Comparison of ENCODE assay signal across 32 cellular contexts in genomic region chr13:96490590-96490989, GRCh38.
"Had no signal": no experiment of that assay in that cellular context is flagged by ENCODE, and none has a peak within 500 bp of the region (broad histone marks: within the 10 kb centered on the region; RNA-seq: fewer than 3 reads in every experiment).

No MANE protein-coding gene starts in this region.

- H3K9me3 ChIP-seq: adrenal gland, body of pancreas, gastrocnemius medialis had no signal

- H3K27ac Mint-ChIP-seq: activated CD4-positive, alpha-beta memory T cell treated with anti-CD3 and anti-CD28 coated beads for 36 hours; activated CD4-positive, alpha-beta T cell treated with anti-CD3 and anti-CD28 coated beads for 36 hours; activated CD4-positive, alpha-beta T cell treated with anti-CD3 and anti-CD28 coated beads, Interleukin-2, amount 10 ng/mL, durations not matched to agents 24 days and 14 days; activated CD8-positive, alpha-beta memory T cell treated with anti-CD3 and anti-CD28 coated beads, Interleukin-2, amount 10 ng/mL, durations not matched to agents 7 days and 5 days; activated CD8-positive, alpha-beta T cell treated with anti-CD3 and anti-CD28 coated beads, Interleukin-2, amount 10 ng/mL, durations not matched to agents 7 days and 5 days; activated naive CD4-positive, alpha-beta T cell treated with anti-CD3 and anti-CD28 coated beads for 36 hours; activated naive CD4-positive, alpha-beta T cell treated with anti-CD3 and anti-CD28 coated beads, Interleukin-2, amount 50 U/mL, for 24 hours; activated naive CD8-positive, alpha-beta T cell treated with anti-CD3 and anti-CD28 coated beads for 36 hours; activated naive CD8-positive, alpha-beta T cell treated with anti-CD3 and anti-CD28 coated beads, Interleukin-2, amount 50 U/mL, for 24 hours; activated T-helper 1 cell treated with anti-CD3 and anti-CD28 coated beads, Interleukin-12 subunit alpha, Interleukin-12 subunit beta, Interleukin-2, Interleukin-4 antibody, amounts not matched to agents 30 ng/mL and 10 ng/mL and 1 ng/mL, durations not matched to agents 14 hours and 24 hours and 36 hours; activated T-helper 2 cell treated with anti-CD3 and anti-CD28 coated beads, Interferon-gamma antibody, Interleukin-2, Interleukin-4, amounts not matched to agents 10 μg/mL and 5 μg/mL and 100 μg/mL, durations not matched to agents 14 hours and 24 hours and 36 hours; effector memory CD8-positive, alpha-beta T cell had no signal

- H3K4me1 Mint-ChIP-seq: activated CD4-positive, alpha-beta T cell treated with anti-CD3 and anti-CD28 coated beads for 36 hours; activated CD4-positive, alpha-beta T cell treated with anti-CD3 and anti-CD28 coated beads, Interleukin-2, amount 10 ng/mL, durations not matched to agents 24 days and 14 days; activated CD8-positive, alpha-beta memory T cell treated with anti-CD3 and anti-CD28 coated beads, Interleukin-2, amount 10 ng/mL, durations not matched to agents 7 days and 5 days; activated naive CD4-positive, alpha-beta T cell treated with anti-CD3 and anti-CD28 coated beads, Interleukin-2, amount 50 U/mL, for 24 hours; activated naive CD8-positive, alpha-beta T cell treated with anti-CD3 and anti-CD28 coated beads for 36 hours; activated naive CD8-positive, alpha-beta T cell treated with anti-CD3 and anti-CD28 coated beads, Interleukin-2, amount 50 U/mL, for 24 hours had no signal

- H3K4me1 ChIP-seq: adrenal gland, esophagus muscularis mucosa, foreskin keratinocyte, gastrocnemius medialis had no signal

- DNase-seq: activated CD4-positive, alpha-beta memory T cell treated with anti-CD3 and anti-CD28 coated beads for 36 hours; activated CD4-positive, alpha-beta T cell treated with anti-CD3 and anti-CD28 coated beads for 36 hours; activated CD4-positive, alpha-beta T cell treated with anti-CD3 and anti-CD28 coated beads, Interleukin-2, amount 10 ng/mL, durations not matched to agents 24 days and 14 days; activated CD4-positive, CD25-positive, alpha-beta regulatory T cell; activated CD4-positive, CD25-positive, alpha-beta regulatory T cell treated with anti-CD3 and anti-CD28 coated beads, Interleukin-2, amount 50 U/mL, for 72 hours; activated CD8-positive, alpha-beta memory T cell treated with anti-CD3 and anti-CD28 coated beads, Interleukin-2, amount 10 ng/mL, durations not matched to agents 7 days and 5 days; activated CD8-positive, alpha-beta memory T cell treated with anti-CD3 and anti-CD28 coated beads, Interleukin-2, amount 50 U/mL, for 4 hours; activated CD8-positive, alpha-beta T cell treated with anti-CD3 and anti-CD28 coated beads, Interleukin-2, amount 10 ng/mL, durations not matched to agents 7 days and 5 days; activated effector memory CD4-positive, alpha-beta T cell treated with anti-CD3 and anti-CD28 coated beads, Interleukin-2, amount 50 U/mL, for 16 hours; activated naive CD4-positive, alpha-beta T cell treated with anti-CD3 and anti-CD28 coated beads for 36 hours; activated naive CD8-positive, alpha-beta T cell treated with anti-CD3 and anti-CD28 coated beads for 36 hours; activated naive CD8-positive, alpha-beta T cell treated with anti-CD3 and anti-CD28 coated beads, Interleukin-2, amount 50 U/mL, for 24 hours; activated T-cell treated with anti-CD3 and anti-CD28 coated beads, Interleukin-2, amount 50 U/mL, for 1 hour; activated T-cell treated with anti-CD3 and anti-CD28 coated beads, Interleukin-2, amount 50 U/mL, for 48 hours; adrenal gland; amygdala; aorta; caudate nucleus; cortex of kidney; dermis blood vessel endothelial cell; effector CD4-positive, alpha-beta T cell; effector memory CD8-positive, alpha-beta T cell; erythroblast; foreskin keratinocyte; gastrocnemius medialis; T-helper 2 cell had no signal

- H3K27me3 Mint-ChIP-seq: activated CD4-positive, alpha-beta memory T cell treated with anti-CD3 and anti-CD28 coated beads for 36 hours; activated CD4-positive, alpha-beta T cell treated with anti-CD3 and anti-CD28 coated beads for 36 hours; activated CD4-positive, alpha-beta T cell treated with anti-CD3 and anti-CD28 coated beads, Interleukin-2, amount 10 ng/mL, durations not matched to agents 24 days and 14 days; activated CD8-positive, alpha-beta memory T cell treated with anti-CD3 and anti-CD28 coated beads, Interleukin-2, amount 10 ng/mL, durations not matched to agents 7 days and 5 days; activated naive CD4-positive, alpha-beta T cell treated with anti-CD3 and anti-CD28 coated beads, Interleukin-2, amount 50 U/mL, for 24 hours; activated naive CD8-positive, alpha-beta T cell treated with anti-CD3 and anti-CD28 coated beads for 36 hours; activated naive CD8-positive, alpha-beta T cell treated with anti-CD3 and anti-CD28 coated beads, Interleukin-2, amount 50 U/mL, for 24 hours; effector memory CD8-positive, alpha-beta T cell had no signal

- H3K27me3 ChIP-seq: adrenal gland, body of pancreas, esophagus muscularis mucosa, foreskin keratinocyte, gastrocnemius medialis had no signal

- H3K9me3 Mint-ChIP-seq: activated CD4-positive, alpha-beta memory T cell treated with anti-CD3 and anti-CD28 coated beads for 36 hours; activated naive CD4-positive, alpha-beta T cell treated with anti-CD3 and anti-CD28 coated beads for 36 hours; activated naive CD8-positive, alpha-beta T cell treated with anti-CD3 and anti-CD28 coated beads for 36 hours had no signal

- H3K4me3 ChIP-seq: adrenal gland, body of pancreas, esophagus muscularis mucosa, gastrocnemius medialis had no signal

- ATAC-seq: activated CD4-positive, alpha-beta T cell treated with anti-CD3 and anti-CD28 coated beads for 36 hours; activated CD8-positive, alpha-beta memory T cell treated with anti-CD3 and anti-CD28 coated beads, Interleukin-2, amount 10 ng/mL, durations not matched to agents 7 days and 5 days; activated CD8-positive, alpha-beta T cell treated with anti-CD3 and anti-CD28 coated beads, Interleukin-2, amount 10 ng/mL, durations not matched to agents 7 days and 5 days; activated naive CD8-positive, alpha-beta T cell treated with anti-CD3 and anti-CD28 coated beads, Interleukin-2, amount 50 U/mL, for 24 hours; effector memory CD8-positive, alpha-beta T cell; foreskin keratinocyte; gastrocnemius medialis had no signal

- H3K27ac ChIP-seq: adrenal gland, esophagus muscularis mucosa, foreskin keratinocyte, gastrocnemius medialis had no signal

- H3K4me3 Mint-ChIP-seq: activated CD4-positive, alpha-beta memory T cell treated with anti-CD3 and anti-CD28 coated beads for 36 hours; activated CD4-positive, alpha-beta T cell treated with anti-CD3 and anti-CD28 coated beads for 36 hours; activated CD4-positive, alpha-beta T cell treated with anti-CD3 and anti-CD28 coated beads, Interleukin-2, amount 10 ng/mL, durations not matched to agents 24 days and 14 days; activated CD8-positive, alpha-beta memory T cell treated with anti-CD3 and anti-CD28 coated beads, Interleukin-2, amount 10 ng/mL, durations not matched to agents 7 days and 5 days; activated CD8-positive, alpha-beta T cell treated with anti-CD3 and anti-CD28 coated beads, Interleukin-2, amount 10 ng/mL, durations not matched to agents 7 days and 5 days; activated naive CD4-positive, alpha-beta T cell treated with anti-CD3 and anti-CD28 coated beads for 36 hours; activated naive CD4-positive, alpha-beta T cell treated with anti-CD3 and anti-CD28 coated beads, Interleukin-2, amount 50 U/mL, for 24 hours; activated naive CD8-positive, alpha-beta T cell treated with anti-CD3 and anti-CD28 coated beads for 36 hours; activated naive CD8-positive, alpha-beta T cell treated with anti-CD3 and anti-CD28 coated beads, Interleukin-2, amount 50 U/mL, for 24 hours; activated T-helper 1 cell treated with anti-CD3 and anti-CD28 coated beads, Interleukin-12 subunit alpha, Interleukin-12 subunit beta, Interleukin-2, Interleukin-4 antibody, amounts not matched to agents 30 ng/mL and 10 ng/mL and 1 ng/mL, durations not matched to agents 14 hours and 24 hours and 36 hours; effector memory CD8-positive, alpha-beta T cell had no signal

- FAIRE-seq: colon had no signal

- H3K36me3 Mint-ChIP-seq: activated CD4-positive, alpha-beta memory T cell treated with anti-CD3 and anti-CD28 coated beads for 36 hours; activated CD8-positive, alpha-beta memory T cell treated with anti-CD3 and anti-CD28 coated beads, Interleukin-2, amount 10 ng/mL, durations not matched to agents 7 days and 5 days; activated naive CD4-positive, alpha-beta T cell treated with anti-CD3 and anti-CD28 coated beads, Interleukin-2, amount 50 U/mL, for 24 hours; activated naive CD8-positive, alpha-beta T cell treated with anti-CD3 and anti-CD28 coated beads for 36 hours had no signal

- H3K36me3 ChIP-seq: adrenal gland, esophagus muscularis mucosa, gastrocnemius medialis had no signal
